Comparison of ENCODE assay signal across 13 cellular contexts in the genomic region with DNA sequence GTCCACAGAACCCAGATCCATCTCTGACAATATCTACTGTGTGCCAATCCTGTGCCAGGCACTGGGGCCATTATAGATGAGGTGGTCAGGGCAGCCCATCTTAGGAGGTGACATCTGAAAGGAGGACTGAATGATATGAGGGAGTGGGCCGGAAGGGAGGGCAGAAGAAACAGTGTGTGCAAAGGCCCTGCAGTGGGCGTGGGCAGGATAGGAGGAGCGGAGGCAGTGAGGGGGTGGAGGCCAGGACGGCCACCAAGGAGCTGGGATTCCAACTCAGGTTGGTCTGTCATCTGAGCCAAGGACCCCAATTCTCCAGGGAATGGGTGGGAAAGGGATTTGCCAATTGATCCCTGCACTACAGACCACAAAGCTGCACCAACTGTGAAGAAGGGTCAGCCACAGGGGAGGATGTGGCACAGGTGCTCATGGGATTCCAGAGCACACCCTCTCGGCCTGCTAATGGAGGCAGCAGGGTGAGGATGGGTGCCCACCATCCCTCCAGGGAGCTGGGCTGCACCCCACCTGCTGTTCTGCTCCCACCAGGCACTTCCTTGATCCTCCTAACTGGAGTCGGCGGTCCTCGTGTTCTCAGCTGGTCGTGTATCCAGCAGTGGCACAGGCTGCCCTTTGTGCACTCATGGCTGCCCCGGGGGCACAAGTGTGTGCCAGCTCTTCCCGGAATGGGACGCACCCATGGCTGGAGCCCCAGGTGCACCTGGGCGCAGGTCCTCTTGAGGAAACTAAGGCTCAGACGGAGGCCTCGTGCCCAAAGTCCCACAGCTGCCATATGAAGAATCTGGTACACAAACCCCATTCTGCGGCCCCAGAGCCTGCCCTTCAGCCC. TPM values are rescaled to one million over a fixed set of nuclear protein-coding genes. Genes with fewer than 3 reads are reported as not detected.
A peak's percentile ranks its signal among the peaks of the same experiment; 100 is the strongest.
DNase-seq lines count a peak whose midpoint lies in the region; ATAC-seq, FAIRE-seq and TF ChIP-seq lines count a peak whose summit lies in the region.
"Had no signal": no experiment of that assay in that cellular context is flagged by ENCODE, and none has a peak within 500 bp of the region (broad histone marks: within the 10 kb centered on the region; RNA-seq: fewer than 3 reads in every experiment).

No MANE protein-coding gene starts in this region.

- H3K27ac ChIP-seq in HepG2 (ENCODE audit: extremely low read length, insufficient read depth, low read length) (peak overlapping the region; percentile 93), substantia nigra (ENCODE audit: low read depth, low read length, poor library complexity, severe bottlenecking) (peak overlapping the region; percentile 45)

- H3K4me3 ChIP-seq in HepG2 (replicated peaks in 1 of 3; ENCODE audit: insufficient read depth in 1 of 3, low read depth in 2 of 3, low read length in 3 of 3), result no peak overlapping the region
- H3K4me3 ChIP-seq: skin epidermis, uterus had no signal

- peaks cover 90% of the 10 kb centered on the region for H3K79me2 ChIP-seq in HepG2 (ENCODE audit: insufficient read depth, low read length)

- TF ChIP-seq EP300 in HepG2 (IDR thresholded peaks at IDR 0.05; ENCODE audit: low read depth in 2 of 2, low read length in 2 of 2) (no peak), HepG2 (CRISPR knock-in tag; IDR thresholded peaks at IDR 0.05; ENCODE audit: borderline replicate concordance) (no peak)

- peak overlapping the region; percentile 80 for H3K27ac Mint-ChIP-seq in activated naive CD4-positive, alpha-beta T cell treated with anti-CD3 and anti-CD28 coated beads for 36 hours
- H3K27ac Mint-ChIP-seq in activated naive CD4-positive, alpha-beta T cell treated with anti-CD3 and anti-CD28 coated beads, Interleukin-2, amount 50 U/mL, for 72 hours, result peak overlapping the region in 1 of 2 donors; percentile 91
- peak overlapping the region; percentile 91 for H3K27ac Mint-ChIP-seq in activated T-helper 1 cell treated with anti-CD3 and anti-CD28 coated beads, Interleukin-12 subunit alpha, Interleukin-12 subunit beta, Interleukin-2, Interleukin-4 antibody, amounts not matched to agents 30 ng/mL and 10 ng/mL and 1 ng/mL, durations not matched to agents 14 hours and 24 hours and 36 hours

- FAIRE-seq in HepG2 (lab: Jason Lieb, UNC), result no peak
- FAIRE-seq: endometrium had no signal

- H3K27me3 ChIP-seq in HepG2 (ENCODE audit: control insufficient read depth in 1 of 2, insufficient read depth in 2 of 2, low read length in 2 of 2), result no peaks in the 10 kb centered on the region
- H3K27me3 ChIP-seq: uterus had no signal

- no peaks in the 10 kb centered on the region for H3K27me3 Mint-ChIP-seq in activated naive CD4-positive, alpha-beta T cell treated with anti-CD3 and anti-CD28 coated beads for 36 hours (ENCODE audit: low read depth)
- no peaks in the 10 kb centered on the region for H3K27me3 Mint-ChIP-seq in activated T-helper 1 cell treated with anti-CD3 and anti-CD28 coated beads, Interleukin-12 subunit alpha, Interleukin-12 subunit beta, Interleukin-2, Interleukin-4 antibody, amounts not matched to agents 30 ng/mL and 10 ng/mL and 1 ng/mL, durations not matched to agents 14 hours and 24 hours and 36 hours (ENCODE audit: insufficient read depth)

- H4K20me1 ChIP-seq in HepG2 (ENCODE audit: insufficient read depth, low read length), result peaks cover 69% of the 10 kb centered on the region; the same call in 1 of the 2 replicates

- peaks cover 19 to 45% of the 10 kb centered on the region in 2 experiments for H3K36me3 ChIP-seq in HepG2 (replicated peaks in 1 of 2; ENCODE audit: control insufficient read depth in 1 of 2, insufficient read depth in 2 of 2, low read length in 2 of 2)
- H3K36me3 ChIP-seq: uterus had no signal

- TF ChIP-seq RAD21 in HepG2 (CRISPR knock-in tag; IDR thresholded peaks at IDR 0.05), result no peak

- no peak overlapping the region for H3K4me2 ChIP-seq in HepG2 (ENCODE audit: low read depth, low read length)

- TF ChIP-seq CTCF in HepG2 (CRISPR knock-in tag; IDR thresholded peaks at IDR 0.05), result no peak

- H3K9me3 ChIP-seq in HepG2 (ENCODE audit: low read length), result no peaks in the 10 kb centered on the region
- H3K9me3 ChIP-seq: uterus had no signal

- H3K4me1 Mint-ChIP-seq in activated naive CD4-positive, alpha-beta T cell treated with anti-CD3 and anti-CD28 coated beads for 36 hours (ENCODE audit: low read depth), result peaks cover 82% of the 10 kb centered on the region
- peaks cover 65% of the 10 kb centered on the region for H3K4me1 Mint-ChIP-seq in activated T-helper 1 cell treated with anti-CD3 and anti-CD28 coated beads, Interleukin-12 subunit alpha, Interleukin-12 subunit beta, Interleukin-2, Interleukin-4 antibody, amounts not matched to agents 30 ng/mL and 10 ng/mL and 1 ng/mL, durations not matched to agents 14 hours and 24 hours and 36 hours (ENCODE audit: low read depth)

- no TSS peak for BruUV-seq in HepG2 (replicated peaks; lab: Mats Ljungman, UMichigan)

- H3K9me3 Mint-ChIP-seq in activated naive CD4-positive, alpha-beta T cell treated with anti-CD3 and anti-CD28 coated beads for 36 hours, result no peaks in the 10 kb centered on the region
- H3K9me3 Mint-ChIP-seq in activated naive CD4-positive, alpha-beta T cell treated with anti-CD3 and anti-CD28 coated beads, Interleukin-2, amount 50 U/mL, for 72 hours, result no peaks in the 10 kb centered on the region
- no peaks in the 10 kb centered on the region for H3K9me3 Mint-ChIP-seq in activated T-helper 1 cell treated with anti-CD3 and anti-CD28 coated beads, Interleukin-12 subunit alpha, Interleukin-12 subunit beta, Interleukin-2, Interleukin-4 antibody, amounts not matched to agents 30 ng/mL and 10 ng/mL and 1 ng/mL, durations not matched to agents 14 hours and 24 hours and 36 hours

- no peak for TF ChIP-seq POLR2A in HepG2 (IDR thresholded peaks at IDR 0.05; ENCODE audit: insufficient read depth in 1 of 2, low read depth in 2 of 2, low read length in 2 of 2)

- in situ Hi-C loops in HepG2 (cut with HindIII; ENCODE audit: extremely low pct_ligation_motif_present, low pct_unique_long_range_greater_than_20kb), result no loop called here

- POLR2A ChIA-PET in HepG2 (lab: Yijun Ruan, JAX), result interaction anchor here (0.9 to 8.6 kb wide), 2 partner anchors 10 to 22 kb away, joined by 4 to 69 read pairs; partner anchors contain the start of gene SREBF1

- H3K36me3 Mint-ChIP-seq in activated naive CD4-positive, alpha-beta T cell treated with anti-CD3 and anti-CD28 coated beads for 36 hours (ENCODE audit: low read depth), result peaks cover 15% of the 10 kb centered on the region
- peaks cover 0 to 20% of the 10 kb centered on the region in 2 donors for H3K36me3 Mint-ChIP-seq in activated naive CD4-positive, alpha-beta T cell treated with anti-CD3 and anti-CD28 coated beads, Interleukin-2, amount 50 U/mL, for 72 hours
- peaks cover 24% of the 10 kb centered on the region for H3K36me3 Mint-ChIP-seq in activated T-helper 1 cell treated with anti-CD3 and anti-CD28 coated beads, Interleukin-12 subunit alpha, Interleukin-12 subunit beta, Interleukin-2, Interleukin-4 antibody, amounts not matched to agents 30 ng/mL and 10 ng/mL and 1 ng/mL, durations not matched to agents 14 hours and 24 hours and 36 hours (ENCODE audit: low read depth)

- 96% methylated on average over 7 of the region's 16 CpGs for WGBS in HepG2 (ENCODE audit: low lambda C conversion rate)

- no peak overlapping the region for H3K4me3 Mint-ChIP-seq in activated naive CD4-positive, alpha-beta T cell treated with anti-CD3 and anti-CD28 coated beads for 36 hours
- peak overlapping the region; percentile 1 for H3K4me3 Mint-ChIP-seq in activated T-helper 1 cell treated with anti-CD3 and anti-CD28 coated beads, Interleukin-12 subunit alpha, Interleukin-12 subunit beta, Interleukin-2, Interleukin-4 antibody, amounts not matched to agents 30 ng/mL and 10 ng/mL and 1 ng/mL, durations not matched to agents 14 hours and 24 hours and 36 hours

- DNase-seq in activated naive CD4-positive, alpha-beta T cell treated with anti-CD3 and anti-CD28 coated beads for 36 hours, result no peak
- DNase-seq in activated naive CD4-positive, alpha-beta T cell treated with anti-CD3 and anti-CD28 coated beads, Interleukin-2, amount 50 U/mL, for 72 hours (ENCODE audit: low spot score in 2 of 2), result no peak
- no peak for DNase-seq in activated T-helper 1 cell treated with anti-CD3 and anti-CD28 coated beads, Interleukin-12 subunit alpha, Interleukin-12 subunit beta, Interleukin-2, Interleukin-4 antibody, amounts not matched to agents 30 ng/mL and 10 ng/mL and 1 ng/mL, durations not matched to agents 14 hours and 24 hours and 36 hours (ENCODE audit: low spot score)
- DNase-seq in HepG2 (ENCODE audit: low spot score) (no peak), substantia nigra (lab: John Stamatoyannopoulos, UW) (no peak), GM19240 (ENCODE audit: insufficient read length, low spot score) (no peak)
- DNase-seq in activated effector memory CD4-positive, alpha-beta T cell treated with anti-CD3 and anti-CD28 coated beads, Interleukin-2, amount 50 U/mL, for 16 hours, result no peak
- DNase-seq: midbrain, NCI-H2029 treated with DMSO at 0.1 percent for 48 hours, uterus had no signal

- H3K9ac ChIP-seq in HepG2 (ENCODE audit: insufficient read depth, low read depth, low read length), result no peak overlapping the region

- no peak overlapping the region for H2AFZ ChIP-seq in HepG2 (ENCODE audit: low read length)

- intact Hi-C loops in activated naive CD4-positive, alpha-beta T cell treated with anti-CD3 and anti-CD28 coated beads for 36 hours (cut with micrococcal nuclease), result no loop called here
- intact Hi-C loops in activated T-helper 1 cell treated with anti-CD3 and anti-CD28 coated beads, Interleukin-12 subunit alpha, Interleukin-12 subunit beta, Interleukin-2, Interleukin-4 antibody, amounts not matched to agents 30 ng/mL and 10 ng/mL and 1 ng/mL, durations not matched to agents 14 hours and 24 hours and 36 hours (cut with micrococcal nuclease), result no loop called here
- intact Hi-C loops in HepG2 (cut with micrococcal nuclease; ENCODE audit: unreplicated experiment), result no loop called here

- peaks cover 96% of the 10 kb centered on the region for H3K4me1 ChIP-seq in HepG2 (ENCODE audit: insufficient read depth, low read length)

- no peak for ATAC-seq in activated naive CD4-positive, alpha-beta T cell treated with anti-CD3 and anti-CD28 coated beads, Interleukin-2, amount 50 U/mL, for 72 hours
- ATAC-seq in HepG2 (no peak), HG03135 (IDR thresholded peaks at IDR 0.05; ENCODE audit: unreplicated experiment) (no peak)

- CTCF ChIA-PET in activated naive CD4-positive, alpha-beta T cell treated with anti-CD3 and anti-CD28 coated beads for 36 hours (lab: Charles Lee), result interaction anchor here (0.8 to 2.4 kb wide), 6 partner anchors 9 to 101 kb away, joined by 3 to 10 read pairs (median 3); partner anchors contain the start of gene SREBF1
- CTCF ChIA-PET in HepG2 (lab: Yijun Ruan, JAX; ENCODE audit: low intra/inter-chr PET ratio, low total read pairs), result no interaction called here

RNA-seq across cellular contexts. Expression of gene SREBF1, which starts 9.6 kb away (rescaled TPM):
- total RNA-seq in activated naive CD4-positive, alpha-beta T cell treated with anti-CD3 and anti-CD28 coated beads for 36 hours, result 10 to 100 TPM; 79.3 to 84.9 TPM
- 100 to 1,000 TPM in 1 of 2 donors, 10 to 100 TPM in 1; 67.2 to 103 TPM for total RNA-seq in activated naive CD4-positive, alpha-beta T cell treated with anti-CD3 and anti-CD28 coated beads, Interleukin-2, amount 50 U/mL, for 72 hours
- total RNA-seq in activated T-helper 1 cell treated with anti-CD3 and anti-CD28 coated beads, Interleukin-12 subunit alpha, Interleukin-12 subunit beta, Interleukin-2, Interleukin-4 antibody, amounts not matched to agents 30 ng/mL and 10 ng/mL and 1 ng/mL, durations not matched to agents 14 hours and 24 hours and 36 hours, result 167 and 172 TPM in 2 replicates
- total RNA-seq in HepG2 (2016; rRNA removed; fragmentation: Illumina TruSeq; extraction: Trizol), result 12.6 and 34.3 TPM in 2 replicates
- 17.8 and 21.9 TPM in 2 replicates for total RNA-seq in HepG2 (2016; cell fraction: cytosol; rRNA removed; fragmentation: Illumina TruSeq; extraction: Trizol; ENCODE audit: low read depth)
- total RNA-seq in HepG2 (2016; cell fraction: insoluble cytoplasmic fraction; rRNA removed; fragmentation: Illumina TruSeq; extraction: Trizol), result 11.7 and 40.3 TPM in 2 replicates
- 12.6 and 16.8 TPM in 2 replicates for total RNA-seq in HepG2 (2016; cell fraction: membrane; rRNA removed; fragmentation: Illumina TruSeq; extraction: Trizol)
- total RNA-seq in HepG2 (2016; cell fraction: nucleus; rRNA removed; fragmentation: Illumina TruSeq; extraction: Trizol), result 53.2 and 57.7 TPM in 2 replicates
- polyA plus RNA-seq in HepG2 (2011; rRNA removed), result 38.0 and 57.5 TPM in 2 replicates
- 16.6 and 23.2 TPM in 2 replicates for polyA plus RNA-seq in HepG2 (2011; cell fraction: cytosol; rRNA removed)
- 385 and 409 TPM in 2 replicates for polyA plus RNA-seq in HepG2 (2011; cell fraction: nucleus; rRNA removed)
- 60.2 and 60.8 TPM in 2 replicates for polyA plus RNA-seq in HepG2 (2012)
- 3.6 and 4.8 TPM in 2 replicates for polyA plus RNA-seq in HepG2 (2016; cell fraction: cytosol; fragmentation: Illumina TruSeq; extraction: Trizol; ENCODE audit: low read depth)
- polyA plus RNA-seq in HepG2 (2016; cell fraction: insoluble cytoplasmic fraction; fragmentation: Illumina TruSeq; extraction: Trizol; ENCODE audit: low read depth), result 11.3 and 14.1 TPM in 2 replicates
- polyA plus RNA-seq in HepG2 (2016; cell fraction: membrane; fragmentation: Illumina TruSeq; extraction: Trizol; ENCODE audit: low read depth), result 7.4 and 8.0 TPM in 2 replicates
- 156 and 162 TPM in 2 replicates for polyA plus RNA-seq in HepG2 (2016; cell fraction: nucleus; fragmentation: Illumina TruSeq; extraction: Trizol; ENCODE audit: insufficient read depth, low read depth)
- polyA minus RNA-seq in HepG2 (2011; rRNA and poly(A)+ RNA removed; ENCODE audit: low replicate concordance), result 70.2 and 130 TPM in 2 replicates
- 35.3 and 56.1 TPM in 2 replicates for polyA minus RNA-seq in HepG2 (2011; cell fraction: cytosol; rRNA and poly(A)+ RNA removed)
- polyA minus RNA-seq in HepG2 (2011; cell fraction: nucleus; rRNA and poly(A)+ RNA removed), result 93.2 and 119 TPM in 2 replicates
